19 cellular contexts compared by ENCODE assay signal in genomic region chr13:113948034-113948742, GRCh38. TPM values are rescaled to one million over a fixed set of nuclear protein-coding genes. Genes with fewer than 3 reads are reported as not detected.
DNase-seq lines count a peak whose midpoint lies in the region; ATAC-seq, FAIRE-seq and TF ChIP-seq lines count a peak whose summit lies in the region.
"Had no signal": no experiment of that assay in that cellular context is flagged by ENCODE, and none has a peak within 500 bp of the region (broad histone marks: within the 10 kb centered on the region; RNA-seq: fewer than 3 reads in every experiment).

No MANE protein-coding gene starts in this region.

- H3K36me3 ChIP-seq in CD4-positive, alpha-beta memory T cell (ENCODE audit: insufficient read depth, low read length) = peaks cover 6% of the 10 kb centered on the region
- no peaks in the 10 kb centered on the region for H3K36me3 ChIP-seq in trophoblast cell (ENCODE audit: control insufficient read depth in 1 of 2, insufficient read depth in 2 of 2, low read length in 2 of 2)
- H3K36me3 ChIP-seq: cardiac muscle cell, transverse colon had no signal

- TF ChIP-seq RAD21 in A549 (conservative IDR thresholded peaks at IDR 0.05 in 1 of 2, IDR thresholded peaks at IDR 0.05 in 1 of 2) = no peak

- no peak overlapping the region for H4K8ac ChIP-seq in trophoblast cell (ENCODE audit: low read depth, low read length)

- TF ChIP-seq POLR2A in A549 (IDR thresholded peaks at IDR 0.05; ENCODE audit: low read length) = no peak

- H3K4me1 Mint-ChIP-seq in CD4-positive, alpha-beta memory T cell = peaks cover 0 to 14% (median 5%) of the 10 kb centered on the region in 4 donors
- peaks cover 12% of the 10 kb centered on the region for H3K4me1 Mint-ChIP-seq in memory B cell

- peak overlapping the region in 5 of 7 donors; percentile 42 to 77 (median 60) for H3K27ac Mint-ChIP-seq in CD4-positive, alpha-beta memory T cell
- H3K27ac Mint-ChIP-seq in memory B cell = peak overlapping the region; percentile 18
- H3K27ac Mint-ChIP-seq: activated CD4-positive, alpha-beta memory T cell treated with anti-CD3 and anti-CD28 coated beads, Interleukin-2, amount 10 ng/mL, durations not matched to agents 7 days and 5 days had no signal

- DNase-seq in A549 (ENCODE audit: low read depth in 1 of 2, low spot score in 1 of 2) (no peak), NOMO-1 treated with dmso at 0.1 percent for 144 hours (lab: John Stamatoyannopoulos, UW; ENCODE audit: unreplicated experiment) (peak; percentile 7), memory B cell (ENCODE audit: low spot score in 2 of 2) (no peak), NCI-H446 (lab: John Stamatoyannopoulos, UW) (no peak), NCI-H1417 (lab: John Stamatoyannopoulos, UW) (no peak), trophoblast cell (no peak), SW480 (ENCODE audit: low spot score) (no peak)
- no peak for DNase-seq in CD4-positive, alpha-beta memory T cell
- DNase-seq: activated CD4-positive, alpha-beta memory T cell treated with anti-CD3 and anti-CD28 coated beads, Interleukin-2, amount 10 ng/mL, durations not matched to agents 7 days and 5 days; midbrain; NCI-H524 treated with DMSO at 0.1 percent for 48 hours; stimulated activated CD4-positive, alpha-beta T cell treated with anti-CD3 and anti-CD28 coated beads, Interleukin-15, amount 100 ng/mL, for 24 hours; T-helper 9 cell had no signal

- H3K4me1 ChIP-seq in A549 (no peaks in the 10 kb centered on the region), trophoblast cell (ENCODE audit: control insufficient read depth in 1 of 2, insufficient read depth in 2 of 2, low read length in 2 of 2) (no peaks in the 10 kb centered on the region)
- H3K4me1 ChIP-seq in CD4-positive, alpha-beta memory T cell (ENCODE audit: insufficient read depth, low read length) = no peaks in the 10 kb centered on the region

- 89% methylated on average over 13 of the region's 14 CpGs for WGBS in A549 (ENCODE audit: missing lambda C conversion rate)
- no CpG with 5 or more reads among the region's 14 CpGs for WGBS in trophoblast cell (ENCODE audit: extremely low coverage, insufficient coverage, insufficient read length)

- H2AFZ ChIP-seq in trophoblast cell (ENCODE audit: insufficient read depth, low read length, poor library complexity) = no peak overlapping the region

- no peak overlapping the region for H2AK5ac ChIP-seq in trophoblast cell (ENCODE audit: low read length)

- ATAC-seq in A549 = no peak
- peak; percentile 52 for ATAC-seq in memory B cell (ENCODE audit: low read depth)

- no peak overlapping the region for H4K91ac ChIP-seq in trophoblast cell (ENCODE audit: low read depth, low read length)

- no peak overlapping the region for H3K4me3 Mint-ChIP-seq in CD4-positive, alpha-beta memory T cell
- no peak overlapping the region for H3K4me3 Mint-ChIP-seq in memory B cell
- H3K4me3 Mint-ChIP-seq: activated CD4-positive, alpha-beta memory T cell treated with anti-CD3 and anti-CD28 coated beads, Interleukin-2, amount 10 ng/mL, durations not matched to agents 7 days and 5 days had no signal

- H3K27ac ChIP-seq in A549 (no peak overlapping the region), trophoblast cell (ENCODE audit: low read depth, low read length) (no peak overlapping the region)
- no peak overlapping the region for H3K27ac ChIP-seq in CD4-positive, alpha-beta memory T cell (ENCODE audit: low read depth, low read length)
- H3K27ac ChIP-seq: cardiac muscle cell, transverse colon had no signal

- H3K4me2 ChIP-seq in A549 (no peak overlapping the region), trophoblast cell (ENCODE audit: low read length) (no peak overlapping the region)

- H3K9me3 Mint-ChIP-seq in CD4-positive, alpha-beta memory T cell = peaks cover 0 to 9% (median 0%) of the 10 kb centered on the region in 8 donors
- H3K9me3 Mint-ChIP-seq in memory B cell = no peaks in the 10 kb centered on the region
- H3K9me3 Mint-ChIP-seq: activated CD4-positive, alpha-beta memory T cell treated with anti-CD3 and anti-CD28 coated beads, Interleukin-2, amount 10 ng/mL, durations not matched to agents 7 days and 5 days had no signal

- H3K4me3 ChIP-seq in A549 (no peak overlapping the region), trophoblast cell (ENCODE audit: low read depth, low read length) (no peak overlapping the region)
- no peak overlapping the region for H3K4me3 ChIP-seq in CD4-positive, alpha-beta memory T cell (ENCODE audit: low read length in 2 of 2)
- H3K4me3 ChIP-seq: cardiac muscle cell, transverse colon had no signal

- H3K9ac ChIP-seq in trophoblast cell (ENCODE audit: low read length) = no peak overlapping the region

- no peak for FAIRE-seq in A549 (lab: Jason Lieb, UNC)
- FAIRE-seq: frontal cortex, GM12891 had no signal

- H3K9me3 ChIP-seq in A549 (no peaks in the 10 kb centered on the region), trophoblast cell (ENCODE audit: insufficient read depth, low read depth, low read length) (peaks cover 10% of the 10 kb centered on the region)
- no peaks in the 10 kb centered on the region for H3K9me3 ChIP-seq in CD4-positive, alpha-beta memory T cell (ENCODE audit: control insufficient read depth in 1 of 2, low read length in 2 of 2)
- H3K9me3 ChIP-seq: transverse colon had no signal

- peaks cover 0 to 4% of the 10 kb centered on the region in 2 donors for H3K36me3 Mint-ChIP-seq in CD4-positive, alpha-beta memory T cell
- H3K36me3 Mint-ChIP-seq in memory B cell = no peaks in the 10 kb centered on the region

- no peak overlapping the region for H2BK12ac ChIP-seq in trophoblast cell (ENCODE audit: low read length)

- POLR2A ChIA-PET in A549 (lab: Yijun Ruan, JAX) = no interaction called here
- POLR2A ChIA-PET in CD4-positive, alpha-beta memory T cell (lab: Charles Lee; ENCODE audit: partially characterized antibody) = no interaction called here

- no peak for TF ChIP-seq CTCF in A549 (IDR thresholded peaks at IDR 0.05)

- no peaks in the 10 kb centered on the region for H3K27me3 ChIP-seq in CD4-positive, alpha-beta memory T cell (ENCODE audit: insufficient read depth, low read length)
- no peaks in the 10 kb centered on the region for H3K27me3 ChIP-seq in trophoblast cell (ENCODE audit: insufficient read depth, low read length)
- H3K27me3 ChIP-seq: cardiac muscle cell, transverse colon had no signal

- CTCF ChIA-PET in A549 (lab: Yijun Ruan, JAX) = interaction anchor here (0.8 to 1.5 kb wide), 3 partner anchors 132 to 279 kb away, joined by 3 read pairs; no protein-coding TSS in a partner anchor
- CTCF ChIA-PET in CD4-positive, alpha-beta memory T cell (lab: Charles Lee; ENCODE audit: partially characterized antibody) = no interaction called here

- H2BK5ac ChIP-seq in trophoblast cell (ENCODE audit: low read depth, low read length, poor library complexity) = no peak overlapping the region

- no peak overlapping the region for H3K14ac ChIP-seq in trophoblast cell (ENCODE audit: low read length)

- TF ChIP-seq EP300 in A549 (IDR thresholded peaks at IDR 0.05) = no peak

- H3K27me3 Mint-ChIP-seq in CD4-positive, alpha-beta memory T cell = no peaks in the 10 kb centered on the region
- no peaks in the 10 kb centered on the region for H3K27me3 Mint-ChIP-seq in memory B cell
- H3K27me3 Mint-ChIP-seq: activated CD4-positive, alpha-beta memory T cell treated with anti-CD3 and anti-CD28 coated beads, Interleukin-2, amount 10 ng/mL, durations not matched to agents 7 days and 5 days had no signal

- H3K23ac ChIP-seq in trophoblast cell (ENCODE audit: low read length) = no peak overlapping the region

- no peak overlapping the region for H3K18ac ChIP-seq in trophoblast cell (ENCODE audit: low read length)

- H4K12ac ChIP-seq in trophoblast cell (ENCODE audit: low read depth, low read length) = no peak overlapping the region

- no peaks in the 10 kb centered on the region for H3K79me2 ChIP-seq in trophoblast cell (ENCODE audit: control insufficient read depth, insufficient read depth, low read length, poor library complexity)

- peaks cover 2% of the 10 kb centered on the region for H3K79me1 ChIP-seq in trophoblast cell (ENCODE audit: low read length)

- intact Hi-C loops in CD4-positive, alpha-beta memory T cell (cut with micrococcal nuclease) = no loop called here

- H2BK120ac ChIP-seq in trophoblast cell (ENCODE audit: insufficient read depth, low read length, poor library complexity) = no peak overlapping the region

- H3K4ac ChIP-seq in trophoblast cell (ENCODE audit: low read depth, low read length) = no peak overlapping the region

TF ChIP-seq in A549, 52 proteins besides CTCF, POLR2A, EP300 and RAD21:
- TF ChIP-seq HOXB13 (CRISPR knock-in tag; IDR thresholded peaks at IDR 0.05; ENCODE audit: low read depth) (no peak), MAFK (IDR thresholded peaks at IDR 0.05; ENCODE audit: partially characterized antibody) (peak; percentile 26)

RNA-seq across cellular contexts. Expression of gene C13orf46, which starts 25.7 kb away (rescaled TPM):
- polyA plus RNA-seq in A549 (2011; rRNA removed) (0.05 and 0.11 TPM in 2 replicates), A549 (2017; fragmentation: RNase III; extraction: RNeasy Plus Mini Kit Qiagen cat#74134 plus additional on column Dnase treatment) (0.13 to 0.47 TPM (median 0.15 TPM) in 3 replicates)
- polyA plus RNA-seq in A549 (2012; cell fraction: cytosol; rRNA removed) = 0.19 and 0.27 TPM in 2 replicates
- polyA plus RNA-seq in A549 (2012; cell fraction: nucleus; rRNA removed) = 1.3 and 1.4 TPM in 2 replicates
- 0.10 and 0.50 TPM in 2 replicates for polyA minus RNA-seq in A549 (2011; rRNA and poly(A)+ RNA removed)
- total RNA-seq in CD4-positive, alpha-beta memory T cell = 10 to 100 TPM; 13.9 to 14.2 TPM
- 1 to 10 TPM in 1 of 2 donors, not detected in 1; 1.5 TPM for polyA plus RNA-seq in CD4-positive, alpha-beta memory T cell
- 0.12 and 0.15 TPM in 2 replicates for polyA plus RNA-seq in trophoblast cell (2013)
- total RNA-seq: cardiac muscle cell, Daoy, RPMI7951 had no signal
